In genomic region chr21:26471116-26471505, GRCh38 we compare ENCODE assay signal across 19 cellular contexts.
"Had no signal": no experiment of that assay in that cellular context is flagged by ENCODE, and none has a peak within 500 bp of the region (broad histone marks: within the 10 kb centered on the region; RNA-seq: fewer than 3 reads in every experiment).

No MANE protein-coding gene starts in this region.

- H3K36me3 Mint-ChIP-seq: activated CD4-positive, alpha-beta memory T cell treated with anti-CD3 and anti-CD28 coated beads for 36 hours; activated naive CD4-positive, alpha-beta T cell treated with anti-CD3 and anti-CD28 coated beads, Interleukin-2, amount 10 ng/mL, durations not matched to agents 7 days and 5 days; activated naive CD8-positive, alpha-beta T cell treated with anti-CD3 and anti-CD28 coated beads for 36 hours had no signal

- H3K27me3 Mint-ChIP-seq: activated CD4-positive, alpha-beta memory T cell treated with anti-CD3 and anti-CD28 coated beads for 36 hours; activated CD4-positive, alpha-beta T cell treated with anti-CD3 and anti-CD28 coated beads, Interleukin-2, amount 10 ng/mL, durations not matched to agents 7 days and 5 days; activated naive CD4-positive, alpha-beta T cell treated with anti-CD3 and anti-CD28 coated beads, Interleukin-2, amount 10 ng/mL, durations not matched to agents 7 days and 5 days had no signal

- DNase-seq: activated CD4-positive, alpha-beta memory T cell treated with anti-CD3 and anti-CD28 coated beads for 36 hours; activated CD4-positive, alpha-beta T cell treated with anti-CD3 and anti-CD28 coated beads, Interleukin-2, amount 10 ng/mL, durations not matched to agents 7 days and 5 days; activated CD4-positive, CD25-positive, alpha-beta regulatory T cell; activated CD8-positive, alpha-beta memory T cell treated with anti-CD3 and anti-CD28 coated beads for 24 hours; activated gamma-delta T cell treated with Interleukin-2 at 50 U/mL for 16 hours; activated naive CD4-positive, alpha-beta T cell treated with anti-CD3 and anti-CD28 coated beads, Interleukin-2, amount 10 ng/mL, durations not matched to agents 7 days and 5 days; activated naive CD8-positive, alpha-beta T cell treated with anti-CD3 and anti-CD28 coated beads for 36 hours; activated T-cell treated with anti-CD3 and anti-CD28 coated beads, Interleukin-2, amount 50 U/mL, for 4 hours; adrenal gland; Kasumi-1; KBM-7; NCI-H1048; NCI-H2081; NCI-H524 treated with DMSO at 0.1 percent for 48 hours; NCI-H774; SIG-M5; T-helper 1 cell had no signal

- H3K9me3 Mint-ChIP-seq: activated CD4-positive, alpha-beta memory T cell treated with anti-CD3 and anti-CD28 coated beads for 36 hours; activated CD4-positive, alpha-beta T cell treated with anti-CD3 and anti-CD28 coated beads, Interleukin-2, amount 10 ng/mL, durations not matched to agents 7 days and 5 days; activated naive CD4-positive, alpha-beta T cell treated with anti-CD3 and anti-CD28 coated beads, Interleukin-2, amount 10 ng/mL, durations not matched to agents 7 days and 5 days; activated T-cell treated with anti-CD3 and anti-CD28 coated beads, Interleukin-2, amount 50 U/mL, for 4 hours had no signal

- ATAC-seq: activated T-cell treated with anti-CD3 and anti-CD28 coated beads, Interleukin-2, amount 50 U/mL, for 4 hours had no signal

- H3K4me3 Mint-ChIP-seq: activated CD4-positive, alpha-beta memory T cell treated with anti-CD3 and anti-CD28 coated beads for 36 hours; activated CD4-positive, alpha-beta T cell treated with anti-CD3 and anti-CD28 coated beads, Interleukin-2, amount 10 ng/mL, durations not matched to agents 7 days and 5 days; activated naive CD4-positive, alpha-beta T cell treated with anti-CD3 and anti-CD28 coated beads, Interleukin-2, amount 10 ng/mL, durations not matched to agents 7 days and 5 days; activated naive CD8-positive, alpha-beta T cell treated with anti-CD3 and anti-CD28 coated beads for 36 hours; activated T-cell treated with anti-CD3 and anti-CD28 coated beads, Interleukin-2, amount 50 U/mL, for 4 hours had no signal

- H3K27ac Mint-ChIP-seq: activated CD4-positive, alpha-beta memory T cell treated with anti-CD3 and anti-CD28 coated beads for 36 hours; activated CD4-positive, alpha-beta T cell treated with anti-CD3 and anti-CD28 coated beads, Interleukin-2, amount 10 ng/mL, durations not matched to agents 7 days and 5 days; activated naive CD4-positive, alpha-beta T cell treated with anti-CD3 and anti-CD28 coated beads, Interleukin-2, amount 10 ng/mL, durations not matched to agents 7 days and 5 days; activated naive CD8-positive, alpha-beta T cell treated with anti-CD3 and anti-CD28 coated beads for 36 hours had no signal

- H3K4me3 ChIP-seq: adrenal gland, breast epithelium, SK-N-MC had no signal

- H3K4me1 Mint-ChIP-seq: activated naive CD4-positive, alpha-beta T cell treated with anti-CD3 and anti-CD28 coated beads, Interleukin-2, amount 10 ng/mL, durations not matched to agents 7 days and 5 days had no signal
